12 cellular contexts compared by ENCODE assay signal in genomic region chr6:25959890-25960531, GRCh38. TPM values are rescaled to one million over a fixed set of nuclear protein-coding genes. Genes with fewer than 3 reads are reported as not detected.
DNase-seq lines count a peak whose midpoint lies in the region; ATAC-seq and TF ChIP-seq lines count a peak whose summit lies in the region.
"Had no signal": no experiment of that assay in that cellular context is flagged by ENCODE, and none has a peak within 500 bp of the region (broad histone marks: within the 10 kb centered on the region; RNA-seq: fewer than 3 reads in every experiment).

No MANE protein-coding gene starts in this region.

- intact Hi-C loops in activated CD8-positive, alpha-beta T cell treated with anti-CD3 and anti-CD28 coated beads for 36 hours (cut with micrococcal nuclease): no loop called here

- no peak for TF ChIP-seq CTCF in activated CD8-positive, alpha-beta T cell treated with anti-CD3 and anti-CD28 coated beads for 36 hours (IDR thresholded peaks at IDR 0.05)
- no peak for TF ChIP-seq CTCF in fibroblast of mammary gland (conservative IDR thresholded peaks at IDR 0.05; ENCODE audit: control insufficient read depth, insufficient read depth, low read depth, low read length)
- no peak for TF ChIP-seq CTCF in nephron progenitor cell (IDR thresholded peaks at IDR 0.05)

- no peaks in the 10 kb centered on the region for H3K27me3 Mint-ChIP-seq in stimulated activated naive CD8-positive, alpha-beta T cell treated with anti-CD3 and anti-CD28 coated beads, Interleukin-15, Interleukin-2, amounts not matched to agents 100 ng/mL and 50 ng/mL, for 24 hours
- H3K27me3 Mint-ChIP-seq in activated CD8-positive, alpha-beta T cell treated with anti-CD3 and anti-CD28 coated beads for 36 hours: no peaks in the 10 kb centered on the region
- H3K27me3 Mint-ChIP-seq in stimulated activated naive B cell treated with anti-CD40 and anti-IgM and Interleukin-4, amounts not matched to agents 10 μg/mL and 1 μg/mL and 100 μg/mL, for 72 hours: no peaks in the 10 kb centered on the region
- no peaks in the 10 kb centered on the region for H3K27me3 Mint-ChIP-seq in nephron progenitor cell (ENCODE audit: low read depth, poor library complexity)

- peaks cover 66% of the 10 kb centered on the region for H3K4me1 Mint-ChIP-seq in stimulated activated naive CD8-positive, alpha-beta T cell treated with anti-CD3 and anti-CD28 coated beads, Interleukin-15, Interleukin-2, amounts not matched to agents 100 ng/mL and 50 ng/mL, for 24 hours (ENCODE audit: low read depth)
- peaks cover 54% of the 10 kb centered on the region for H3K4me1 Mint-ChIP-seq in activated CD8-positive, alpha-beta T cell treated with anti-CD3 and anti-CD28 coated beads for 36 hours (ENCODE audit: low read depth)
- H3K4me1 Mint-ChIP-seq in stimulated activated naive B cell treated with anti-CD40 and anti-IgM and Interleukin-4, amounts not matched to agents 10 μg/mL and 1 μg/mL and 100 μg/mL, for 72 hours: peaks cover 50 to 65% of the 10 kb centered on the region in 2 donors
- peaks cover 40% of the 10 kb centered on the region for H3K4me1 Mint-ChIP-seq in nephron progenitor cell

- POLR2A ChIA-PET in activated CD8-positive, alpha-beta T cell treated with anti-CD3 and anti-CD28 coated beads for 36 hours (lab: Charles Lee): interaction anchor here (0.5 to 3.3 kb wide), 6 partner anchors 8 to 61 kb away, joined by 3 to 12 read pairs (median 4); a partner anchor contains a TSS

- CTCF ChIA-PET in activated CD8-positive, alpha-beta T cell treated with anti-CD3 and anti-CD28 coated beads for 36 hours (lab: Charles Lee): interaction anchor here (0.8 to 1.5 kb wide), 4 partner anchors 32 to 240 kb away, joined by 3 to 7 read pairs (median 4); no protein-coding TSS in a partner anchor

- H3K27ac Mint-ChIP-seq in stimulated activated naive CD8-positive, alpha-beta T cell treated with anti-CD3 and anti-CD28 coated beads, Interleukin-15, Interleukin-2, amounts not matched to agents 100 ng/mL and 50 ng/mL, for 24 hours: peak overlapping the region; percentile 76
- H3K27ac Mint-ChIP-seq in activated CD8-positive, alpha-beta T cell treated with anti-CD3 and anti-CD28 coated beads for 36 hours: peak overlapping the region; percentile 94
- H3K27ac Mint-ChIP-seq in stimulated activated naive B cell treated with anti-CD40 and anti-IgM and Interleukin-4, amounts not matched to agents 10 μg/mL and 1 μg/mL and 100 μg/mL, for 72 hours: peak overlapping the region; percentile 54
- H3K27ac Mint-ChIP-seq in nephron progenitor cell: no peak overlapping the region

- H3K36me3 Mint-ChIP-seq in stimulated activated naive CD8-positive, alpha-beta T cell treated with anti-CD3 and anti-CD28 coated beads, Interleukin-15, Interleukin-2, amounts not matched to agents 100 ng/mL and 50 ng/mL, for 24 hours (ENCODE audit: low read depth): peaks cover 32% of the 10 kb centered on the region
- peaks cover 28% of the 10 kb centered on the region for H3K36me3 Mint-ChIP-seq in activated CD8-positive, alpha-beta T cell treated with anti-CD3 and anti-CD28 coated beads for 36 hours (ENCODE audit: low read depth)
- H3K36me3 Mint-ChIP-seq in stimulated activated naive B cell treated with anti-CD40 and anti-IgM and Interleukin-4, amounts not matched to agents 10 μg/mL and 1 μg/mL and 100 μg/mL, for 72 hours: peaks cover 9 to 24% of the 10 kb centered on the region in 2 donors
- H3K36me3 Mint-ChIP-seq in nephron progenitor cell (ENCODE audit: low read depth): peaks cover 8% of the 10 kb centered on the region

- no peak for ATAC-seq in stimulated activated naive CD8-positive, alpha-beta T cell treated with anti-CD3 and anti-CD28 coated beads, Interleukin-15, Interleukin-2, amounts not matched to agents 100 U/mL and 50 U/mL, for 24 hours
- no peak for ATAC-seq in activated CD8-positive, alpha-beta T cell treated with anti-CD3 and anti-CD28 coated beads for 36 hours
- no peak for ATAC-seq in stimulated activated naive B cell treated with anti-CD40 and anti-IgM and Interleukin-4, amounts not matched to agents 10 μg/mL and 1 μg/mL and 100 μg/mL, for 72 hours (replicated peaks)

- no peak for DNase-seq in stimulated activated naive CD8-positive, alpha-beta T cell treated with anti-CD3 and anti-CD28 coated beads, Interleukin-15, Interleukin-2, amounts not matched to agents 100 U/mL and 50 U/mL, for 24 hours
- no peak for DNase-seq in activated CD8-positive, alpha-beta T cell treated with anti-CD3 and anti-CD28 coated beads for 36 hours
- DNase-seq in fibroblast of mammary gland (ENCODE audit: low read depth): peak; percentile 56
- DNase-seq in stimulated activated naive B cell treated with anti-CD40 and anti-IgM and Interleukin-4, amounts not matched to agents 10 μg/mL and 1 μg/mL and 100 μg/mL, for 72 hours: no peak
- DNase-seq in nephron progenitor cell: no peak
- DNase-seq in NCI-H226: no peak
- no peak for DNase-seq in stimulated activated CD4-positive, alpha-beta T cell treated with anti-CD3 and anti-CD28 coated beads, Interleukin-4, amount 100 ng/mL, for 4 hours
- DNase-seq: NCI-H1417, NCI-H524 treated with DMSO at 0.1 percent for 48 hours had no signal

- H3K9me3 Mint-ChIP-seq in stimulated activated naive CD8-positive, alpha-beta T cell treated with anti-CD3 and anti-CD28 coated beads, Interleukin-15, Interleukin-2, amounts not matched to agents 100 ng/mL and 50 ng/mL, for 24 hours: peaks cover 24% of the 10 kb centered on the region
- peaks cover 20% of the 10 kb centered on the region for H3K9me3 Mint-ChIP-seq in activated CD8-positive, alpha-beta T cell treated with anti-CD3 and anti-CD28 coated beads for 36 hours
- peaks cover 6% of the 10 kb centered on the region in 2 donors for H3K9me3 Mint-ChIP-seq in stimulated activated naive B cell treated with anti-CD40 and anti-IgM and Interleukin-4, amounts not matched to agents 10 μg/mL and 1 μg/mL and 100 μg/mL, for 72 hours
- peaks cover 50% of the 10 kb centered on the region for H3K9me3 Mint-ChIP-seq in nephron progenitor cell

- peak overlapping the region; percentile 24 for H3K4me3 Mint-ChIP-seq in stimulated activated naive CD8-positive, alpha-beta T cell treated with anti-CD3 and anti-CD28 coated beads, Interleukin-15, Interleukin-2, amounts not matched to agents 100 ng/mL and 50 ng/mL, for 24 hours
- no peak overlapping the region for H3K4me3 Mint-ChIP-seq in activated CD8-positive, alpha-beta T cell treated with anti-CD3 and anti-CD28 coated beads for 36 hours
- peak overlapping the region; percentile 39 to 52 for H3K4me3 Mint-ChIP-seq in stimulated activated naive B cell treated with anti-CD40 and anti-IgM and Interleukin-4, amounts not matched to agents 10 μg/mL and 1 μg/mL and 100 μg/mL, for 72 hours
- no peak overlapping the region for H3K4me3 Mint-ChIP-seq in nephron progenitor cell

- H3K4me3 ChIP-seq in fibroblast of mammary gland (ENCODE audit: control insufficient read depth, low read depth, low read length): no peak overlapping the region

RNA-seq across cellular contexts. Expression of gene TRIM38, which starts 2.6 kb away (rescaled TPM):
- total RNA-seq in activated CD8-positive, alpha-beta T cell treated with anti-CD3 and anti-CD28 coated beads for 36 hours: 1 to 10 TPM; 8.0 to 8.3 TPM

RNA-seq across cellular contexts. Expression of gene SLC17A2, which starts 29.5 kb away (rescaled TPM):
- total RNA-seq in activated CD8-positive, alpha-beta T cell treated with anti-CD3 and anti-CD28 coated beads for 36 hours: not detected
- total RNA-seq: chondrocyte, temporal lobe had no signal

Comparison
In these comparisons a context has a peak if more than half of its experiments do, and no peak if none do; other contexts are left out.
1. H3K4me3 Mint-ChIP-seq: peak in stimulated activated naive CD8-positive, alpha-beta T cell treated with anti-CD3 and anti-CD28 coated beads, Interleukin-15, Interleukin-2, amounts not matched to agents 100 ng/mL and 50 ng/mL, for 24 hours (single experiment) and stimulated activated naive B cell treated with anti-CD40 and anti-IgM and Interleukin-4, amounts not matched to agents 10 μg/mL and 1 μg/mL and 100 μg/mL, for 72 hours (2 of 2); none in activated CD8-positive, alpha-beta T cell treated with anti-CD3 and anti-CD28 coated beads for 36 hours (single experiment) and nephron progenitor cell (single experiment).